Comparison of ENCODE assay signal across 12 cellular contexts in the genomic region with DNA sequence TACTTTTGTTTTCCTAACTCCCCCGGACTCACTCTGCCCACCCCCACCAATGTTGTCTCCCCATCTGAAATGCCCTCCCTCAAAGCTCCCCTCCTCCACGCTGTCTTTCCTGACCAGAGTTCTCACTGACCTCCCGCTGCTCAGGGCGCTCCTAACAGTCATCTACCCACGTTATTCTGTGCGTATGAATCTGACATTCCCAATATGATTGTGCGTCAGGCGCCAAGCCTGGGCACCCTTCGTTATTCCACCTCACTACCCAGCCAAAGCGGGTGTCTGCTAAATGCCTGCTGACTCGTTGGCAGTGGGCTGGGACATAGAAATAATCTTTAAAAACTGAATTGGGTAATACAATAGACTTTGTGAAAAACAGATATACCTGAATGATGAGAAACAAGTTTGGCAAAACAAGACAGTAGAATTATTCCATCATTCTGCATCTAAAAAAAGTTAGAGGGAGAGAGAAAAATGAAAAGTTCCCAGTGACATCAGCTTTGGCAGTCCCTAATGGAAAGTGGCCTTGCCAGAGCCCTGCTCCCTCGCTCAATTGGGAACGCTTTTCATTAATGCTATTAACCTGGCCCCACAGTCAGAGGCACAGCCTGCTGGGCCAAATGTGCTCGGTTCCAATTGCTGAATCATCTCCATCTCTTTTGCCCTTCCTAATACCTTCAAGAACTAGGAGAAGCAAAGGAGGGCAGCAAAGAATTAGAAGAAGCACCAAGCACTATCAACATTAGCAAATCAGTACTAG.
DNase-seq lines count a peak whose midpoint lies in the region; ATAC-seq and TF ChIP-seq lines count a peak whose summit lies in the region.
"Had no signal": no experiment of that assay in that cellular context is flagged by ENCODE, and none has a peak within 500 bp of the region (broad histone marks: within the 10 kb centered on the region; RNA-seq: fewer than 3 reads in every experiment).

No MANE protein-coding gene starts in this region.

- 59 to 62% methylated on average over 14 of the region's 14 CpGs for WGBS in esophagus, 2 donors

- H3K27ac ChIP-seq in esophagus (ENCODE audit: low read depth in 2 of 2, low read length in 1 of 2) (peak overlapping the region; percentile 40 to 78), substantia nigra (ENCODE audit: low read depth, low read length, poor library complexity, severe bottlenecking) (no peak overlapping the region)
- H3K27ac ChIP-seq: VCaP had no signal

- H3K4me1 Mint-ChIP-seq in HFFc6 (ENCODE audit: low read depth): peaks cover 25% of the 10 kb centered on the region

- no peaks in the 10 kb centered on the region for H3K36me3 ChIP-seq in esophagus (ENCODE audit: control insufficient read depth in 2 of 2, insufficient read depth in 2 of 2, low read length in 1 of 2)

- in situ Hi-C loops in GM13977 (cut with MboI; ENCODE audit: low pct_unique_long_range_greater_than_20kb, low sequenced_read_pairs, unreplicated experiment): no loop called here

- peak overlapping the region; percentile 68 for H3K27ac Mint-ChIP-seq in HFFc6

- no peak for DNase-seq in HFFc6
- peak; percentile 13 for DNase-seq in mucosa of gallbladder (ENCODE audit: low spot score)
- DNase-seq in substantia nigra (lab: John Stamatoyannopoulos, UW): peak in 25 of 49 donors; percentile 1 to 35 (median 23)
- DNase-seq in GM13977 (ENCODE audit: low spot score): no peak
- DNase-seq in SKM-1 (lab: John Stamatoyannopoulos, UW; ENCODE audit: unreplicated experiment): no peak
- DNase-seq in NCI-H2227 (lab: John Stamatoyannopoulos, UW; ENCODE audit: unreplicated experiment): no peak
- DNase-seq: effector CD8-positive, alpha-beta T cell; NCI-H1417 treated with DMSO at 0.1 percent for 48 hours had no signal

- no peak overlapping the region for H3K4me3 Mint-ChIP-seq in HFFc6

- H3K9me3 ChIP-seq in esophagus (ENCODE audit: control insufficient read depth in 2 of 2, insufficient read depth in 1 of 2, low read depth in 1 of 2, low read length in 1 of 2): no peaks in the 10 kb centered on the region
- H3K9me3 ChIP-seq: mucosa of descending colon had no signal

- no peak for ATAC-seq in HG03135 (IDR thresholded peaks at IDR 0.05; ENCODE audit: unreplicated experiment)

- no peak overlapping the region for H3K4me3 ChIP-seq in esophagus (ENCODE audit: low read depth in 1 of 2, low read length in 2 of 2)
- H3K4me3 ChIP-seq: mucosa of descending colon had no signal

- no peaks in the 10 kb centered on the region for H3K36me3 Mint-ChIP-seq in HFFc6 (ENCODE audit: low read depth)

- no peaks in the 10 kb centered on the region for H3K4me1 ChIP-seq in esophagus (ENCODE audit: control insufficient read depth in 2 of 2, insufficient read depth in 2 of 2, low read length in 1 of 2)

- H3K27me3 ChIP-seq in esophagus (ENCODE audit: control insufficient read depth in 1 of 2, insufficient read depth in 2 of 2, low read length in 2 of 2): no peaks in the 10 kb centered on the region

- H3K27me3 Mint-ChIP-seq in HFFc6 (ENCODE audit: insufficient read depth): peaks cover 4% of the 10 kb centered on the region

- peaks cover 2% of the 10 kb centered on the region; the same call in 1 of the 2 replicates for H3K9me3 Mint-ChIP-seq in HFFc6

- TF ChIP-seq CTCF in HFFc6 (IDR thresholded peaks at IDR 0.05) (no peak), GM13977 (IDR thresholded peaks at IDR 0.05; ENCODE audit: extremely low read depth, insufficient read depth, missing control alignments) (no peak)

Comparison
In these comparisons a context has a peak if more than half of its experiments do, and no peak if none do; other contexts are left out.
1. DNase-seq: peak in mucosa of gallbladder (single experiment) and substantia nigra (25 of 49); none in HFFc6 (single experiment), GM13977 (single experiment), SKM-1 (single experiment) and NCI-H2227 (single experiment).